ENCODE assay signal across 8 cellular contexts in the genomic region with DNA sequence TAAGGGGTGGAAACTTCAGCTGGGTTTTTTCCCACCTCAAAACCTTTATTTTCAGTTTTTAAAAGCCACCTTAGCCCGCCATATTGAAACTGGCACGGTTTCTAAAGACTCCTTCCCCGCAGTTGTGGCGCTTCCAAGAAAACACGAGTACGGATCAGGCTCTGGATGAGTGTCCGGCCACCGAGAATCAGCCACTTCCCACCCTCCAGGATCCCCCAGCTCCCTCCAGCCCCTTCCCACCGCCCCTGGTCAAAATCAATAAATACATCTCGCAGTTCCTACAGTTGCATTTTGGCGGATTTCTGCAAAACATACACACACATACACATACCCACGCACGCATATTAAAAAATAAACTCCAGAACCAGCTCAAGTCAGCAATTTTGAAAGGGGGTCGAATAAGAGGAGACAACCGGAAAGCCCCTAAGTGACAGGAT. TPM values are rescaled to one million over a fixed set of nuclear protein-coding genes. Genes with fewer than 3 reads are reported as not detected.
DNase-seq lines count a peak whose midpoint lies in the region; ATAC-seq lines count a peak whose summit lies in the region.

No MANE protein-coding gene starts in this region.

- peaks cover 44 to 59% (median 46%) of the 10 kb centered on the region in 3 donors for H3K4me1 Mint-ChIP-seq in CD8-positive, alpha-beta memory T cell
- H3K4me1 Mint-ChIP-seq in activated naive CD4-positive, alpha-beta T cell treated with anti-CD3 and anti-CD28 coated beads, Interleukin-2, amount 10 ng/mL, durations not matched to agents 7 days and 5 days = peaks cover 60% of the 10 kb centered on the region

- peaks cover 42% of the 10 kb centered on the region for H3K4me1 ChIP-seq in CD8-positive, alpha-beta memory T cell (ENCODE audit: insufficient read depth, low read length)
- H3K4me1 ChIP-seq in iPS-15b (ENCODE audit: control insufficient read depth, insufficient read depth, low read length) = peaks cover 11% of the 10 kb centered on the region

- peak overlapping the region; percentile 96 to 99 (median 98) for H3K4me3 Mint-ChIP-seq in CD8-positive, alpha-beta memory T cell
- peak overlapping the region; percentile 90 for H3K4me3 Mint-ChIP-seq in activated naive CD4-positive, alpha-beta T cell treated with anti-CD3 and anti-CD28 coated beads, Interleukin-2, amount 10 ng/mL, durations not matched to agents 7 days and 5 days

- no peak overlapping the region for H3K9ac ChIP-seq in iPS-15b (ENCODE audit: low read depth, low read length)

- peaks cover 0 to 24% (median 0%) of the 10 kb centered on the region in 3 donors for H3K36me3 Mint-ChIP-seq in CD8-positive, alpha-beta memory T cell
- H3K36me3 Mint-ChIP-seq in activated naive CD4-positive, alpha-beta T cell treated with anti-CD3 and anti-CD28 coated beads, Interleukin-2, amount 10 ng/mL, durations not matched to agents 7 days and 5 days = peaks cover 18% of the 10 kb centered on the region

- peak in 1 of 5 donors; percentile 11 for DNase-seq in CD8-positive, alpha-beta memory T cell
- DNase-seq in activated naive CD4-positive, alpha-beta T cell treated with anti-CD3 and anti-CD28 coated beads, Interleukin-2, amount 10 ng/mL, durations not matched to agents 7 days and 5 days = peak; percentile 42
- DNase-seq in stimulated activated CD4-positive, alpha-beta T cell treated with anti-CD3 and anti-CD28 coated beads, Interleukin-4, amount 100 ng/mL, for 24 hours = peak; percentile 45
- DNase-seq in ureter (ENCODE audit: low spot score) (no peak), AG08395 (ENCODE audit: low spot score) (no peak)
- DNase-seq in NK-92 treated with Interleukin-12 subunit alpha and Interleukin-12 subunit beta, amount 100 ng/mL, for 24 hours (lab: John Stamatoyannopoulos, UW) = no peak

- peak overlapping the region; percentile 96 for H3K4me3 ChIP-seq in CD8-positive, alpha-beta memory T cell (ENCODE audit: low read length)
- peak overlapping the region; percentile 82 for H3K4me3 ChIP-seq in iPS-15b (ENCODE audit: low read depth, low read length)

- peak overlapping the region; percentile 84 for H3K27ac ChIP-seq in CD8-positive, alpha-beta memory T cell (ENCODE audit: low read depth, low read length)

- peak; percentile 2 for ATAC-seq in HG02852 (IDR thresholded peaks at IDR 0.05; ENCODE audit: unreplicated experiment)

- H3K27me3 ChIP-seq in CD8-positive, alpha-beta memory T cell (ENCODE audit: insufficient read depth, low read length, poor library complexity, severe bottlenecking) = no peaks in the 10 kb centered on the region
- peaks cover 76% of the 10 kb centered on the region for H3K27me3 ChIP-seq in iPS-15b (ENCODE audit: control insufficient read depth, insufficient read depth, low read length)

- peak overlapping the region; percentile 62 to 98 (median 92) for H3K27ac Mint-ChIP-seq in CD8-positive, alpha-beta memory T cell
- H3K27ac Mint-ChIP-seq in activated naive CD4-positive, alpha-beta T cell treated with anti-CD3 and anti-CD28 coated beads, Interleukin-2, amount 10 ng/mL, durations not matched to agents 7 days and 5 days = peak overlapping the region; percentile 92

- POLR2A ChIA-PET in CD8-positive, alpha-beta memory T cell (lab: Charles Lee) = interaction anchor here (1.0 to 4.3 kb wide), 5 partner anchors 75 to 482 kb away, joined by 3 to 18 read pairs (median 9); no protein-coding TSS in a partner anchor

- H3K9me3 Mint-ChIP-seq in CD8-positive, alpha-beta memory T cell = peaks cover 0 to 5% (median 0%) of the 10 kb centered on the region in 5 donors
- no peaks in the 10 kb centered on the region for H3K9me3 Mint-ChIP-seq in activated naive CD4-positive, alpha-beta T cell treated with anti-CD3 and anti-CD28 coated beads, Interleukin-2, amount 10 ng/mL, durations not matched to agents 7 days and 5 days

- peaks cover 0 to 8% of the 10 kb centered on the region in 2 donors for H3K27me3 Mint-ChIP-seq in CD8-positive, alpha-beta memory T cell
- peaks cover 31% of the 10 kb centered on the region for H3K27me3 Mint-ChIP-seq in activated naive CD4-positive, alpha-beta T cell treated with anti-CD3 and anti-CD28 coated beads, Interleukin-2, amount 10 ng/mL, durations not matched to agents 7 days and 5 days

- no peaks in the 10 kb centered on the region for H3K36me3 ChIP-seq in CD8-positive, alpha-beta memory T cell (ENCODE audit: insufficient read depth, low read length)
- no peaks in the 10 kb centered on the region for H3K36me3 ChIP-seq in iPS-15b (ENCODE audit: control insufficient read depth, insufficient read depth, low read length)

- CTCF ChIA-PET in CD8-positive, alpha-beta memory T cell (lab: Charles Lee) = interaction anchor here (1.0 to 3.1 kb wide), 7 partner anchors 59 to 491 kb away, joined by 3 to 14 read pairs (median 4); no protein-coding TSS in a partner anchor
- CTCF ChIA-PET in activated naive CD4-positive, alpha-beta T cell treated with anti-CD3 and anti-CD28 coated beads, Interleukin-2, amount 10 ng/mL, durations not matched to agents 7 days and 5 days (lab: Charles Lee) = interaction anchor here (0.5 to 6.2 kb wide), 6 partner anchors 10 to 619 kb away, joined by 3 to 56 read pairs (median 5); no protein-coding TSS in a partner anchor

- H3K9me3 ChIP-seq in CD8-positive, alpha-beta memory T cell (ENCODE audit: low read length) = no peaks in the 10 kb centered on the region
- H3K9me3 ChIP-seq in iPS-15b (ENCODE audit: control insufficient read depth, insufficient read depth, low read length) = no peaks in the 10 kb centered on the region

RNA-seq across cellular contexts. Expression of a gene that starts 1.1 kb away (rescaled TPM):
- total RNA-seq in CD8-positive, alpha-beta memory T cell = 10 to 100 TPM; 17.4 to 18.3 TPM
- 4.9 TPM for polyA plus RNA-seq in CD8-positive, alpha-beta memory T cell
- 20.3 TPM for total RNA-seq in ureter

Comparison
In these comparisons a context has a peak if more than half of its experiments do, and no peak if none do; other contexts are left out.
1. DNase-seq: peak in activated naive CD4-positive, alpha-beta T cell treated with anti-CD3 and anti-CD28 coated beads, Interleukin-2, amount 10 ng/mL, durations not matched to agents 7 days and 5 days (single experiment) and stimulated activated CD4-positive, alpha-beta T cell treated with anti-CD3 and anti-CD28 coated beads, Interleukin-4, amount 100 ng/mL, for 24 hours (single experiment); none in ureter (single experiment), NK-92 treated with Interleukin-12 subunit alpha and Interleukin-12 subunit beta, amount 100 ng/mL, for 24 hours (single experiment) and AG08395 (single experiment).